Comparison of ENCODE assay signal across 17 cellular contexts in the genomic region with DNA sequence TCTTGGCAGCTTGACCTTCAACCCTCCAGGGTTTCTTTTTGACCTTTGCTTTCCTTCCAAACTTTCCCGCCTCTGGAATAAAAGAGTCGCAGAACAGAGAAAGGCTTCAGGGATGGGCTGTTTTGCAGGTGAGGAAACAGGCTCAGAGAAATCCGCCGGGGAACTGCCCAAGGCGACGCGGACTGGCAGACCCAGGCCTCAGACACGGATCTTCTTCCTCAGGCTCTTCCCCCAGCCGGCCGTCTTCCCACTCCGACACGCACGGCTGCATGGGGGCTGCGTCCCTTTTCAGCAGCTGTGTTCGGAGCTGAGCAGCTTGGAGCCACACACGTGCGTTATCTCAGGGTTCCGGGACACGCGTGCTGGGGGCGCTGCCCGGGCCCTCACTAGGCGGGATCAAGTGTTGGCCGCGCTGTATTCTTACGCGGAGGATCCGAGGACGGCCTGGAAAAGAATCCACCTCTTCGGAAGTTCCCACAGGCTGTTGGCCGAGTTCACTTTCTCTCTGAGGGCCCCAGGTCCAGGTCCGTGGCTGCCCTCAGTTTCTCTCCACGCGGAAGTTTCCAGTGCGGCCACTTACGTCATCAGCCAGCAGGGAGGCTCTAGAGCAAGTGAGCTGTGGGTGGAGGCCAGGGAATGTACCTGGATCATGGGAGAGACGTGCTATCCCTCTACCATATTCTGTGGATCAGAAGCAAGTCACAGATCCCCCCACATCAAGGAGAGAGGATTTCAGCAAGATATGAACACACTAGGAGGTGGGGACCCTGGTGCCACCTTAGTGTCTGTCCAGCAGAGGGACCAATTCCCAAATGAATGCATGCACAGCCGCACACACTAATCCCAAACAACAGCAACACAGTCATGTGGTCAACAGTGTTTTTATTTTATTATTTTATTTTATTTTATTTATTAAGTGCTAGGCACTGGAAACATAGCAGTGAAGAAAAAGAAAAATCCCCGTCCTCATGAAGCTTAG.
A peak's percentile ranks its signal among the peaks of the same experiment; 100 is the strongest.
DNase-seq lines count a peak whose midpoint lies in the region; TF ChIP-seq lines count a peak whose summit lies in the region.
"Had no signal": no experiment of that assay in that cellular context is flagged by ENCODE, and none has a peak within 500 bp of the region (broad histone marks: within the 10 kb centered on the region; RNA-seq: fewer than 3 reads in every experiment).

No MANE protein-coding gene starts in this region.

- H3K27ac ChIP-seq in 22Rv1 = no peak overlapping the region
- H3K27ac ChIP-seq: dorsolateral prefrontal cortex, esophagus squamous epithelium, heart right ventricle had no signal

- DNase-seq in ELF-1 (ENCODE audit: low read depth, low spot score) (peak; percentile 50), RKO (ENCODE audit: low spot score) (peak; percentile 11), islet precursor cell (peak; percentile 46), NCI-H128 (lab: John Stamatoyannopoulos, UW; ENCODE audit: unreplicated experiment) (no peak), DMS 273 (lab: John Stamatoyannopoulos, UW; ENCODE audit: unreplicated experiment) (no peak), DMS 273 treated with DMSO at 0.1 percent for 48 hours (lab: John Stamatoyannopoulos, UW) (no peak), NCI-H226 (no peak)
- DNase-seq: activated CD4-positive, CD25-positive, alpha-beta regulatory T cell treated with anti-CD3 and anti-CD28 coated beads, Interleukin-2, amount 50 U/mL, for 72 hours; activated CD8-positive, alpha-beta memory T cell treated with anti-CD3 and anti-CD28 coated beads, Interleukin-2, amount 50 U/mL, for 4 hours; dorsolateral prefrontal cortex; esophagus squamous epithelium; heart right ventricle; mesendoderm; NCI-H2081; NCI-H774; right cardiac atrium had no signal

- peak; percentile 44; the same call in 1 of the 2 replicates for TF ChIP-seq CTCF in 22Rv1 (IDR thresholded peaks at IDR 0.05)

Comparison
In these comparisons a context has a peak if more than half of its experiments do, and no peak if none do; other contexts are left out.
1. DNase-seq: peak in ELF-1 (single experiment), RKO (single experiment) and islet precursor cell (single experiment); none in NCI-H128 (single experiment), DMS 273 (single experiment), DMS 273 treated with DMSO at 0.1 percent for 48 hours (single experiment) and NCI-H226 (single experiment).